In genomic region chr15:69305933-69306568, GRCh38 we compare ENCODE assay signal across 19 cellular contexts. TPM values are rescaled to one million over a fixed set of nuclear protein-coding genes. Genes with fewer than 3 reads are reported as not detected.
DNase-seq lines count a peak whose midpoint lies in the region; ATAC-seq, FAIRE-seq and TF ChIP-seq lines count a peak whose summit lies in the region.
"Had no signal": no experiment of that assay in that cellular context is flagged by ENCODE, and none has a peak within 500 bp of the region (broad histone marks: within the 10 kb centered on the region; RNA-seq: fewer than 3 reads in every experiment).

No MANE protein-coding gene starts in this region.

- TF ChIP-seq CTCF in RWPE1 (conservative IDR thresholded peaks at IDR 0.05; ENCODE audit: low read depth) = no peak
- TF ChIP-seq CTCF in endothelial cell of umbilical vein (IDR thresholded peaks at IDR 0.05; ENCODE audit: extremely low read depth in 1 of 2, insufficient read depth in 1 of 2, low read depth in 1 of 2, low read length in 2 of 2) = no peak

- H4K8ac ChIP-seq in neuronal stem cell (ENCODE audit: low read depth, low read length) = no peak overlapping the region

- TF ChIP-seq POLR2A in endothelial cell of umbilical vein (IDR thresholded peaks at IDR 0.05; ENCODE audit: low read depth, low read length) = no peak

- H4K20me1 ChIP-seq in endothelial cell of umbilical vein (replicated peaks; ENCODE audit: control insufficient read depth, extremely low read depth, insufficient read depth, low read length) = no peaks in the 10 kb centered on the region

- H2BK5ac ChIP-seq in neuronal stem cell (ENCODE audit: low read length) = no peak overlapping the region

- H3K4me3 Mint-ChIP-seq in activated T-cell treated with anti-CD3 and anti-CD28 coated beads, Interleukin-2, amount 50 U/mL, for 72 hours = no peak overlapping the region
- H3K4me3 Mint-ChIP-seq in activated CD4-positive, alpha-beta T cell treated with anti-CD3 and anti-CD28 coated beads for 36 hours = no peak overlapping the region
- H3K4me3 Mint-ChIP-seq: activated CD4-positive, alpha-beta T cell treated with anti-CD3 and anti-CD28 coated beads, Interleukin-2, amount 10 ng/mL, durations not matched to agents 7 days and 5 days; activated naive CD8-positive, alpha-beta T cell treated with anti-CD3 and anti-CD28 coated beads for 36 hours; naive thymus-derived CD4-positive, alpha-beta T cell had no signal

- H3K9ac ChIP-seq in endothelial cell of umbilical vein (replicated peaks; ENCODE audit: extremely low read depth, insufficient read depth, low read length) (no peak overlapping the region), neuronal stem cell (ENCODE audit: low read depth, low read length, poor library complexity) (no peak overlapping the region)

- no peak overlapping the region for H2BK15ac ChIP-seq in neuronal stem cell (ENCODE audit: low read length)

- H3K27ac Mint-ChIP-seq in activated T-cell treated with anti-CD3 and anti-CD28 coated beads, Interleukin-2, amount 50 U/mL, for 72 hours = no peak overlapping the region
- no peak overlapping the region for H3K27ac Mint-ChIP-seq in activated CD4-positive, alpha-beta T cell treated with anti-CD3 and anti-CD28 coated beads for 36 hours
- H3K27ac Mint-ChIP-seq: activated CD4-positive, alpha-beta T cell treated with anti-CD3 and anti-CD28 coated beads, Interleukin-2, amount 10 ng/mL, durations not matched to agents 7 days and 5 days; activated naive CD8-positive, alpha-beta T cell treated with anti-CD3 and anti-CD28 coated beads for 36 hours; naive thymus-derived CD4-positive, alpha-beta T cell had no signal

- H3K4me1 ChIP-seq in endothelial cell of umbilical vein (ENCODE audit: control insufficient read depth, extremely low read depth, insufficient read depth, low read length) = peaks cover 7% of the 10 kb centered on the region
- no peaks in the 10 kb centered on the region for H3K4me1 ChIP-seq in neuronal stem cell (ENCODE audit: control insufficient read depth in 2 of 2, insufficient read depth in 1 of 2, low read depth in 1 of 2, low read length in 2 of 2)
- H3K4me1 ChIP-seq: Caco-2 had no signal

- ATAC-seq in activated T-cell treated with anti-CD3 and anti-CD28 coated beads, Interleukin-2, amount 50 U/mL, for 72 hours (replicated peaks in 1 of 2) = no peak
- no peak for ATAC-seq in activated CD4-positive, alpha-beta T cell treated with anti-CD3 and anti-CD28 coated beads for 36 hours
- ATAC-seq: naive thymus-derived CD4-positive, alpha-beta T cell had no signal

- H2BK12ac ChIP-seq in neuronal stem cell (ENCODE audit: low read length) = no peak overlapping the region

- H2AK5ac ChIP-seq in neuronal stem cell (ENCODE audit: low read depth, low read length) = no peak overlapping the region

- intact Hi-C loops in endothelial cell of umbilical vein (cut with micrococcal nuclease) = no loop called here
- intact Hi-C loops in activated CD4-positive, alpha-beta T cell treated with anti-CD3 and anti-CD28 coated beads for 36 hours (cut with DNase I, micrococcal nuclease) = no loop called here

- H3K36me3 ChIP-seq in endothelial cell of umbilical vein (ENCODE audit: control insufficient read depth in 2 of 2, extremely low read depth in 1 of 2, insufficient read depth in 2 of 2, low read length in 2 of 2) (no peaks in the 10 kb centered on the region), neuronal stem cell (replicated peaks in 1 of 2; ENCODE audit: control insufficient read depth in 2 of 2, insufficient read depth in 2 of 2, low read length in 2 of 2) (no peaks in the 10 kb centered on the region)
- H3K36me3 ChIP-seq: left lung had no signal

- H3K9me3 ChIP-seq in endothelial cell of umbilical vein (replicated peaks; ENCODE audit: control insufficient read depth, insufficient read depth, low read length) (no peaks in the 10 kb centered on the region), neuronal stem cell (replicated peaks in 1 of 2; ENCODE audit: control insufficient read depth in 2 of 2, insufficient read depth in 1 of 2, low read depth in 1 of 2, low read length in 2 of 2) (no peaks in the 10 kb centered on the region)
- H3K9me3 ChIP-seq: Caco-2, left lung had no signal

- H2AFZ ChIP-seq in endothelial cell of umbilical vein (ENCODE audit: low read depth, low read length) = peak overlapping the region; percentile 70
- H2AFZ ChIP-seq in neuronal stem cell (ENCODE audit: low read length) = peak overlapping the region; percentile 33

- dilution Hi-C loops in endothelial cell of umbilical vein (cut with MboI; ENCODE audit: extremely low pct_ligation_motif_present, low sequenced_read_pairs) = no loop called here

- no peaks in the 10 kb centered on the region for H3K9me1 ChIP-seq in endothelial cell of umbilical vein (replicated peaks; ENCODE audit: control insufficient read depth, extremely low read depth, insufficient read depth, low read length)

- H3K4me2 ChIP-seq in endothelial cell of umbilical vein (ENCODE audit: insufficient read depth, low read length) (peak overlapping the region; percentile 42), neuronal stem cell (ENCODE audit: insufficient read depth, low read length, poor library complexity, severe bottlenecking) (no peak overlapping the region)

- no peak overlapping the region for H3K23ac ChIP-seq in neuronal stem cell (ENCODE audit: low read depth, low read length, poor library complexity)

- H2BK120ac ChIP-seq in neuronal stem cell (ENCODE audit: low read depth, low read length) = no peak overlapping the region

- no peaks in the 10 kb centered on the region for H3K79me2 ChIP-seq in endothelial cell of umbilical vein (ENCODE audit: control insufficient read depth, insufficient read depth, low read length)

- H3K4me3 ChIP-seq in endothelial cell of umbilical vein (replicated peaks in 1 of 3; ENCODE audit: insufficient read depth in 1 of 3, low read depth in 1 of 3, low read length in 3 of 3) (no peak overlapping the region), neuronal stem cell (ENCODE audit: low read length in 2 of 2) (no peak overlapping the region)
- H3K4me3 ChIP-seq: left lung had no signal

- H3K18ac ChIP-seq in neuronal stem cell (ENCODE audit: low read length) = peak overlapping the region; percentile 45

- no peaks in the 10 kb centered on the region for H3K36me3 Mint-ChIP-seq in activated T-cell treated with anti-CD3 and anti-CD28 coated beads, Interleukin-2, amount 50 U/mL, for 72 hours (ENCODE audit: insufficient read depth in 2 of 2)
- no peaks in the 10 kb centered on the region for H3K36me3 Mint-ChIP-seq in activated CD4-positive, alpha-beta T cell treated with anti-CD3 and anti-CD28 coated beads for 36 hours (ENCODE audit: low read depth)
- H3K36me3 Mint-ChIP-seq: activated naive CD8-positive, alpha-beta T cell treated with anti-CD3 and anti-CD28 coated beads for 36 hours had no signal

- WGBS in neuronal stem cell (ENCODE audit: extremely low coverage in 2 of 2, insufficient read length in 2 of 2, insufficient replicate concordance in 1 of 2), 2 donors = no CpG with 5 or more reads among the region's 9 CpGs

- BruUV-seq in endothelial cell of umbilical vein (replicated peaks; lab: Mats Ljungman, UMichigan) = no TSS peak

- no peaks in the 10 kb centered on the region for H3K4me1 Mint-ChIP-seq in activated T-cell treated with anti-CD3 and anti-CD28 coated beads, Interleukin-2, amount 50 U/mL, for 72 hours (ENCODE audit: low read depth)
- H3K4me1 Mint-ChIP-seq in activated CD4-positive, alpha-beta T cell treated with anti-CD3 and anti-CD28 coated beads for 36 hours = no peaks in the 10 kb centered on the region
- H3K4me1 Mint-ChIP-seq: activated CD4-positive, alpha-beta T cell treated with anti-CD3 and anti-CD28 coated beads, Interleukin-2, amount 10 ng/mL, durations not matched to agents 7 days and 5 days; activated naive CD8-positive, alpha-beta T cell treated with anti-CD3 and anti-CD28 coated beads for 36 hours had no signal

- no peak overlapping the region for H3K14ac ChIP-seq in neuronal stem cell (ENCODE audit: low read length)

- H3K27me3 Mint-ChIP-seq in activated T-cell treated with anti-CD3 and anti-CD28 coated beads, Interleukin-2, amount 50 U/mL, for 72 hours (ENCODE audit: low read depth) = peaks cover 49% of the 10 kb centered on the region
- peaks cover 34% of the 10 kb centered on the region for H3K27me3 Mint-ChIP-seq in activated CD4-positive, alpha-beta T cell treated with anti-CD3 and anti-CD28 coated beads for 36 hours

- DNase-seq in ELR (ENCODE audit: low read depth) (peak; percentile 15), RWPE1 (ENCODE audit: low spot score) (no peak), endothelial cell of umbilical vein (ENCODE audit: low read depth, low spot score) (no peak), neuronal stem cell (ENCODE audit: low spot score) (no peak), NCI-H446 (lab: John Stamatoyannopoulos, UW) (no peak), 8988T (no peak)
- DNase-seq in activated T-cell treated with anti-CD3 and anti-CD28 coated beads, Interleukin-2, amount 50 U/mL, for 72 hours = no peak
- no peak for DNase-seq in activated CD4-positive, alpha-beta T cell treated with anti-CD3 and anti-CD28 coated beads for 36 hours
- DNase-seq: activated CD4-positive, alpha-beta T cell treated with anti-CD3 and anti-CD28 coated beads, Interleukin-2, amount 10 ng/mL, durations not matched to agents 7 days and 5 days; activated naive CD8-positive, alpha-beta T cell treated with anti-CD3 and anti-CD28 coated beads for 36 hours; activated T-cell treated with anti-CD3 and anti-CD28 coated beads for 4 hours; Caco-2; effector memory CD4-positive, alpha-beta T cell; GOT3; naive thymus-derived CD4-positive, alpha-beta T cell; NCI-H2029; NCI-H526 had no signal

- H3K27ac ChIP-seq in RWPE1 (peak overlapping the region; percentile 62), endothelial cell of umbilical vein (ENCODE audit: insufficient read depth, low read depth, low read length) (no peak overlapping the region), neuronal stem cell (replicated peaks; ENCODE audit: low read length) (no peak overlapping the region)
- H3K27ac ChIP-seq: left lung had no signal

- no peak overlapping the region for H3K4ac ChIP-seq in neuronal stem cell (ENCODE audit: low read length)

- H3K27me3 ChIP-seq in endothelial cell of umbilical vein (ENCODE audit: control insufficient read depth in 2 of 2, insufficient read depth in 2 of 2, low read length in 2 of 2) (no peaks in the 10 kb centered on the region), neuronal stem cell (ENCODE audit: control insufficient read depth in 3 of 3, insufficient read depth in 3 of 3, low read depth in 1 of 3, low read length in 3 of 3) (peaks cover 0 to 23% (median 3%) of the 10 kb centered on the region in 3 experiments)
- H3K27me3 ChIP-seq: left lung had no signal

- no peaks in the 10 kb centered on the region for H3K9me3 Mint-ChIP-seq in activated T-cell treated with anti-CD3 and anti-CD28 coated beads, Interleukin-2, amount 50 U/mL, for 72 hours
- H3K9me3 Mint-ChIP-seq in activated CD4-positive, alpha-beta T cell treated with anti-CD3 and anti-CD28 coated beads for 36 hours (ENCODE audit: low read depth) = no peaks in the 10 kb centered on the region
- H3K9me3 Mint-ChIP-seq: activated CD4-positive, alpha-beta T cell treated with anti-CD3 and anti-CD28 coated beads, Interleukin-2, amount 10 ng/mL, durations not matched to agents 7 days and 5 days; activated naive CD8-positive, alpha-beta T cell treated with anti-CD3 and anti-CD28 coated beads for 36 hours had no signal

- POLR2A ChIA-PET in RWPE1 (lab: Yijun Ruan, JAX; ENCODE audit: low non-redundant PET) (no interaction called here), endothelial cell of umbilical vein (lab: Charles Lee) (no interaction called here)
- POLR2A ChIA-PET in activated CD4-positive, alpha-beta T cell treated with anti-CD3 and anti-CD28 coated beads for 36 hours (lab: Charles Lee) = no interaction called here

- no peaks in the 10 kb centered on the region for H3K79me1 ChIP-seq in neuronal stem cell (ENCODE audit: low read depth, low read length)

- FAIRE-seq in endothelial cell of umbilical vein (lab: Jason Lieb, UNC) = peak; percentile 4
- FAIRE-seq: GM12891 had no signal

- H4K91ac ChIP-seq in neuronal stem cell (ENCODE audit: low read depth, low read length, poor library complexity) = no peak overlapping the region

- CTCF ChIA-PET in RWPE1 (lab: Yijun Ruan, JAX) (interaction anchor here (0.7 kb wide), 1 partner anchor 15 kb away, joined by 7 read pairs; no protein-coding TSS in a partner anchor), endothelial cell of umbilical vein (lab: Charles Lee) (no interaction called here)
- CTCF ChIA-PET in activated CD4-positive, alpha-beta T cell treated with anti-CD3 and anti-CD28 coated beads for 36 hours (lab: Charles Lee) = interaction anchor here (0.9 kb wide), 1 partner anchor 9 kb away, joined by 3 read pairs; no protein-coding TSS in a partner anchor

RNA-seq across cellular contexts. Expression of gene PAQR5, which starts 7.3 kb away (rescaled TPM):
- 0.09 TPM in 1 of 2 replicates, not detected in the other for total RNA-seq in endothelial cell of umbilical vein
- polyA plus RNA-seq in endothelial cell of umbilical vein = 0.08 and 0.21 TPM in 2 replicates
- polyA plus RNA-seq in endothelial cell of umbilical vein (2011; cell fraction: cytosol; rRNA removed) = 0.03 TPM in 1 of 2 replicates, not detected in the other
- polyA plus RNA-seq in endothelial cell of umbilical vein (2011; cell fraction: nucleus; rRNA removed) = 0.12 and 0.14 TPM in 2 replicates
- 0.12 TPM in 2 replicates for polyA plus RNA-seq in endothelial cell of umbilical vein (2012)
- not detected in 2 replicates for polyA minus RNA-seq in endothelial cell of umbilical vein
- polyA minus RNA-seq in endothelial cell of umbilical vein (2011; cell fraction: cytosol; rRNA and poly(A)+ RNA removed) = 26.3 TPM
- not detected in 2 replicates for polyA minus RNA-seq in endothelial cell of umbilical vein (2011; cell fraction: nucleus; rRNA and poly(A)+ RNA removed)
- polyA plus RNA-seq in neuronal stem cell (2013, experiment 1 of 2) = 0.39 TPM
- polyA plus RNA-seq in neuronal stem cell (2013, experiment 2 of 2) = 0.48 TPM
- total RNA-seq in activated T-cell treated with anti-CD3 and anti-CD28 coated beads, Interleukin-2, amount 50 U/mL, for 72 hours = under 1 TPM in 1 of 2 donors, not detected in 1; 0.07 TPM
- under 1 TPM in 1 of 2 experiments, not detected in 1; 0.05 TPM for total RNA-seq in activated CD4-positive, alpha-beta T cell treated with anti-CD3 and anti-CD28 coated beads for 36 hours
- total RNA-seq: activated CD4-positive, alpha-beta T cell treated with anti-CD3 and anti-CD28 coated beads, Interleukin-2, amount 10 ng/mL, durations not matched to agents 7 days and 5 days had no signal
- polyA plus RNA-seq: naive thymus-derived CD4-positive, alpha-beta T cell had no signal
